In the genomic region with DNA sequence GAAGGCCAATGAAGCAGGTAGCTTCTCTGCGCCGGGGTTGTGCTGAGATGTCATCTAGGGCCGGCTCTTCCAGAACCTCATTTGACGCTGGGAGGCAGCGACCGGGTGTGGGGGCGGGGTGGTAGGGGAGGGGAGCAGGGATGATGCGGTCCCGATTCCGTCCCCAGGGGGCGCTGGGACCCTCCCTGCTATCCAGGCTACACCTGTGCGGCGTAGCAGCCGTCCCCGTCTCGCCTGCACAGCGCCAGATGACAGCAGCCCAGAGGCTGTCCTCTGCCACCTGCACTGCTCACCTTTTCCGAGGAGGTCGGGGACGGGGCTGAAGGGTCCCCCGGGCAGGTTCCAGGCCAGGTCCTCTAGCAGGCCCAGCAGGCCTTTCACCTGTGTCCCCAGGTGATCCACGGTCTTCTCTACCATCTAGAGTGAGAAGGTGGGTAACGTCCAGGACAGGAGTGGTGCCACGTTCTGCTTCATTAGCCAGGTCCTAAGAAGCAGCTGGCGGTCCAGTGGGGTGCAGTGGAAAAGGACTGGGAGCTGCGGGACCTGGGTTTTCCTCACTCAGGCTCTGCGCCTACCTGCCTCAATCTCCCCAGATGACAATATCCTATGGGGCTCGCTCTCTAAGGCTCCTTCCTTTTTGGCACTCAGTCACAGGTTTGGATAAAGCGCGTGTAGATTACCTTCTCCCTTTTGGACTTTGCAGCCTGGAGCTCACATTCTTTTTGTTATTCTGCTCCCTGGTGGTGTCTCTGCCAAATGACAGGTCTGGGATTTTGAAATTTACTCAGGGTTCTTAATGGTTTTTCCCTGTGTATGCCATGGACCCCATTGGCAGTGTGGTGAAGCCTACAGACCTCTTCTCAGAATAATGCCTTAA, we compare ENCODE assay signal across 8 cellular contexts. TPM values are rescaled to one million over a fixed set of nuclear protein-coding genes. Genes with fewer than 3 reads are reported as not detected.
A peak's percentile ranks its signal among the peaks of the same experiment; 100 is the strongest.
DNase-seq lines count a peak whose midpoint lies in the region; ATAC-seq, FAIRE-seq and TF ChIP-seq lines count a peak whose summit lies in the region.

No MANE protein-coding gene starts in this region.

- intact Hi-C loops in CD8-positive, alpha-beta T cell (cut with DNase I, micrococcal nuclease), result loop anchor here in 1 of 2 experiments (5.0 kb wide), 1 partner anchor 1186 kb away; no protein-coding TSS in a partner anchor

- no peaks in the 10 kb centered on the region for H3K4me1 ChIP-seq in CD8-positive, alpha-beta T cell (ENCODE audit: insufficient read depth, low read length)
- H3K4me1 ChIP-seq in iPS-18a (ENCODE audit: control insufficient read depth, low read depth, low read length), result no peaks in the 10 kb centered on the region

- H3K9ac ChIP-seq in iPS-18a (ENCODE audit: low read length), result no peak overlapping the region

- CTCF ChIA-PET in CD8-positive, alpha-beta T cell (lab: Charles Lee), result interaction anchor here (0.8 kb wide), 1 partner anchor 117 kb away, joined by 3 read pairs; no protein-coding TSS in a partner anchor

- H3K36me3 Mint-ChIP-seq in CD8-positive, alpha-beta T cell, result no peaks in the 10 kb centered on the region

- H3K36me3 ChIP-seq in CD8-positive, alpha-beta T cell (ENCODE audit: insufficient read depth, low read length), result no peaks in the 10 kb centered on the region
- H3K36me3 ChIP-seq in iPS-18a (ENCODE audit: control insufficient read depth, low read depth, low read length), result no peaks in the 10 kb centered on the region

- no peak overlapping the region for H3K4me3 ChIP-seq in CD8-positive, alpha-beta T cell (ENCODE audit: low read depth, low read length)
- peak overlapping the region; percentile 60 for H3K4me3 ChIP-seq in iPS-18a (ENCODE audit: low read length)

- DNase-seq in CD8-positive, alpha-beta T cell, result no peak
- no peak for DNase-seq in H54 (ENCODE audit: insufficient read length, low spot score)
- DNase-seq in NCI-H510A (lab: John Stamatoyannopoulos, UW), result peak; percentile 47
- peak; percentile 23 for DNase-seq in amniotic epithelial cell (ENCODE audit: low read depth)
- DNase-seq in stimulated activated CD4-positive, alpha-beta T cell treated with anti-CD3 and anti-CD28 coated beads, TNF-alpha, amount 100 ng/mL, for 48 hours (ENCODE audit: low read depth in 3 of 3), result peak in 2 of 3 donors; percentile 6 to 19
- no peak for DNase-seq in HK-2 (ENCODE audit: unreplicated experiment)

- TF ChIP-seq CTCF in CD8-positive, alpha-beta T cell (IDR thresholded peaks at IDR 0.05), result no peak

- no peaks in the 10 kb centered on the region for H3K9me3 ChIP-seq in CD8-positive, alpha-beta T cell (ENCODE audit: low read length)
- H3K9me3 ChIP-seq in iPS-18a (ENCODE audit: control insufficient read depth, low read depth, low read length), result no peaks in the 10 kb centered on the region

- H3K4me3 Mint-ChIP-seq in CD8-positive, alpha-beta T cell, result peak overlapping the region; percentile 1

- no peak overlapping the region for H3K27ac Mint-ChIP-seq in CD8-positive, alpha-beta T cell

- POLR2A ChIA-PET in CD8-positive, alpha-beta T cell (lab: Charles Lee), result no interaction called here

- ATAC-seq in CD8-positive, alpha-beta T cell, result no peak
- no peak for ATAC-seq in GM19452 (IDR thresholded peaks at IDR 0.05; ENCODE audit: unreplicated experiment)

- H3K27me3 ChIP-seq in CD8-positive, alpha-beta T cell (ENCODE audit: insufficient read depth, low read length), result no peaks in the 10 kb centered on the region
- peaks cover 16% of the 10 kb centered on the region for H3K27me3 ChIP-seq in iPS-18a (ENCODE audit: control insufficient read depth, insufficient read depth, low read length)

- no peak overlapping the region for H3K27ac ChIP-seq in CD8-positive, alpha-beta T cell (ENCODE audit: low read depth, low read length)
- no peak overlapping the region for H3K27ac ChIP-seq in iPS-18a (ENCODE audit: low read length)

- H3K4me1 Mint-ChIP-seq in CD8-positive, alpha-beta T cell (ENCODE audit: low read depth), result peaks cover 4% of the 10 kb centered on the region

- H3K9me3 Mint-ChIP-seq in CD8-positive, alpha-beta T cell, result peaks cover 14% of the 10 kb centered on the region

- H3K27me3 Mint-ChIP-seq in CD8-positive, alpha-beta T cell (ENCODE audit: low read depth), result peaks cover 31% of the 10 kb centered on the region

- FAIRE-seq in H54 (lab: Jason Lieb, UNC), result peak; percentile 84

- TF ChIP-seq POLR2A in H54 (IDR thresholded peaks at IDR 0.05; ENCODE audit: low read depth, low read length), result no peak

RNA-seq across cellular contexts. Expression of a gene that starts 56.0 kb away (rescaled TPM):
- total RNA-seq in CD8-positive, alpha-beta T cell, result not detected

Comparison
In these comparisons a context has a peak if more than half of its experiments do, and no peak if none do; other contexts are left out.
1. DNase-seq: peak in NCI-H510A (single experiment), amniotic epithelial cell (single experiment) and stimulated activated CD4-positive, alpha-beta T cell treated with anti-CD3 and anti-CD28 coated beads, TNF-alpha, amount 100 ng/mL, for 48 hours (2 of 3); none in CD8-positive, alpha-beta T cell (0 of 7), H54 (single experiment) and HK-2 (single experiment).